In genomic region chr4:98930311-98930865, GRCh38 we compare ENCODE assay signal across 8 cellular contexts. TPM values are rescaled to one million over a fixed set of nuclear protein-coding genes. Genes with fewer than 3 reads are reported as not detected.
A peak's percentile ranks its signal among the peaks of the same experiment; 100 is the strongest.
DNase-seq lines count a peak whose midpoint lies in the region; ATAC-seq lines count a peak whose summit lies in the region.

No MANE protein-coding gene starts in this region.

- H3K36me3 ChIP-seq in GM23248 (ENCODE audit: low read depth) (peaks cover 6% of the 10 kb centered on the region; the same call in 1 of the 2 replicates), SJCRH30 (peaks cover 14% of the 10 kb centered on the region), esophagus (ENCODE audit: control insufficient read depth in 2 of 2, insufficient read depth in 2 of 2, low read length in 1 of 2) (no peaks in the 10 kb centered on the region)

- peaks cover 35% of the 10 kb centered on the region for H3K79me2 ChIP-seq in GM23248 (ENCODE audit: insufficient read depth)

- peak overlapping the region; percentile 98 for H3K9ac ChIP-seq in GM23248

- 55 to 56% methylated on average over 2 of the region's 2 CpGs for WGBS in GM23248 (ENCODE audit: low coverage in 1 of 2, low lambda C conversion rate in 2 of 2, missing lambda C conversion rate in 2 of 2), 2 experiments
- WGBS in esophagus, 2 donors = 60 to 76% methylated on average over 2 of the region's 2 CpGs

- no peaks in the 10 kb centered on the region for H3K9me2 ChIP-seq in GM23248 (ENCODE audit: insufficient read depth)

- H4K20me1 ChIP-seq in GM23248 (ENCODE audit: insufficient read depth) = peaks cover 8% of the 10 kb centered on the region

- H2AFZ ChIP-seq in GM23248 = peak overlapping the region; percentile 91

- H3K4me1 ChIP-seq in GM23248 (ENCODE audit: insufficient read depth) (peaks cover 31% of the 10 kb centered on the region), SJCRH30 (no peaks in the 10 kb centered on the region), esophagus (ENCODE audit: control insufficient read depth in 2 of 2, insufficient read depth in 2 of 2, low read length in 1 of 2) (no peaks in the 10 kb centered on the region)

- H3K4me3 ChIP-seq in GM23248 = peak overlapping the region; percentile 98
- H3K4me3 ChIP-seq in SJCRH30 = peak overlapping the region; percentile 98
- no peak overlapping the region for H3K4me3 ChIP-seq in esophagus (ENCODE audit: low read depth in 1 of 2, low read length in 2 of 2)
- H3K4me3 ChIP-seq in skin epidermis = peak overlapping the region in 5 of 7 experiments; percentile 84 to 99 (median 98)

- peak overlapping the region; percentile 87 for H3K4me2 ChIP-seq in GM23248 (ENCODE audit: unreplicated experiment)

- ATAC-seq in GM21360 (IDR thresholded peaks at IDR 0.05; ENCODE audit: unreplicated experiment) = no peak

- DNase-seq in GM23248 = no peak
- DNase-seq in SJCRH30 = no peak
- no peak for DNase-seq in NCI-H2029 treated with DMSO at 0.1 percent for 48 hours (lab: John Stamatoyannopoulos, UW)
- no peak for DNase-seq in LoVo (ENCODE audit: low spot score)
- DNase-seq in NCI-H1092 (lab: John Stamatoyannopoulos, UW) = no peak

- H3F3A ChIP-seq in GM23248 (ENCODE audit: insufficient read depth) = peaks cover 38% of the 10 kb centered on the region

- in situ Hi-C loops in GM23248 (cut with MboI) = no loop called here

- H3K27me3 ChIP-seq in GM23248 (replicated peaks; ENCODE audit: insufficient read depth) (no peaks in the 10 kb centered on the region), SJCRH30 (no peaks in the 10 kb centered on the region), esophagus (ENCODE audit: control insufficient read depth in 1 of 2, insufficient read depth in 2 of 2, low read length in 2 of 2) (no peaks in the 10 kb centered on the region)

- H3K27ac ChIP-seq in GM23248 (peak overlapping the region; percentile 99), SJCRH30 (peak overlapping the region; percentile 87; the same call in 1 of the 2 replicates), esophagus (ENCODE audit: low read depth in 2 of 2, low read length in 1 of 2) (peak overlapping the region; percentile 76 to 99), skin epidermis (peak overlapping the region in 20 of 21 experiments; percentile 74 to 99 (median 93))

- H3K9me3 ChIP-seq in GM23248 (ENCODE audit: low read depth) = no peaks in the 10 kb centered on the region
- H3K9me3 ChIP-seq in SJCRH30 (replicated peaks) = no peaks in the 10 kb centered on the region
- H3K9me3 ChIP-seq in esophagus (ENCODE audit: control insufficient read depth in 2 of 2, insufficient read depth in 1 of 2, low read depth in 1 of 2, low read length in 1 of 2) = no peaks in the 10 kb centered on the region

RNA-seq across cellular contexts. Expression of gene EIF4E, which starts 1.5 kb away (rescaled TPM):
- total RNA-seq in GM23248 (2014; rRNA removed; shearing (Covaris generic)) = 133 and 135 TPM in 2 replicates
- polyA plus RNA-seq in GM23248 (2016; fragmentation: Nextera tagmentation; extraction: Ambion mirVana) = 105 and 113 TPM in 2 replicates
- total RNA-seq in SJCRH30 (2014; rRNA removed; shearing (Covaris generic)) = 191 and 202 TPM in 2 replicates
- polyA plus RNA-seq in esophagus = 10 to 100 TPM; 16.7 to 56.1 TPM

Comparison
In these comparisons a context has a peak if more than half of its experiments do, and no peak if none do; other contexts are left out.
1. H3K4me3 ChIP-seq: peak in GM23248 (single experiment), SJCRH30 (single experiment) and skin epidermis (5 of 7); none in esophagus (0 of 2).
2. Peak in every context shown above with its lines, with median percentiles within 50 percentile points of each other: H3K27ac ChIP-seq.